Comparison of ENCODE assay signal across 8 cellular contexts in the genomic region with DNA sequence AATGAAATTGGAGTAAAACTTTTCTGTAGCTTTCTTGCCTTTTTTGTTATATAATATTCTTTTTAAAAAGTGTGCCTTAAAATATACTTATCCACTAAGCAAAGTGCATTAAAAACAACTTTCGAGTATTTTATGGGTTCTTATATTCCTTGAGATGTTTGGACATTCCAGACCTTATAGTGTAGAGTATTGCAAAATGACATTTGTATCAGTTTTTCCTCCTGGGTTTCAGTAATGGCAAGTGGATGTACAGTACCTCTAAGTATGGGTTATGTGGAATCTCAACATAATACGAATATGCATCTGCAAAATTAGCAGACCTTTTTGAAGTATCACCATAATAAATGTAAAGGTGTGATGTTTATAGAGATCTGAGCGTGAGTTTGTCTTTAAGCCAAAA. TPM values are rescaled to one million over a fixed set of nuclear protein-coding genes. Genes with fewer than 3 reads are reported as not detected.
DNase-seq lines count a peak whose midpoint lies in the region; ATAC-seq, FAIRE-seq and TF ChIP-seq lines count a peak whose summit lies in the region.

No MANE protein-coding gene starts in this region.

- peak overlapping the region; percentile 79 for H3K4me2 ChIP-seq in keratinocyte (ENCODE audit: control insufficient read depth, extremely low read depth, insufficient read depth, low read depth, low read length)

- H3K9ac ChIP-seq in keratinocyte (ENCODE audit: control insufficient read depth, extremely low read depth, insufficient read depth, low read length) = peak overlapping the region; percentile 95

- H3K36me3 ChIP-seq in keratinocyte (ENCODE audit: control insufficient read depth in 2 of 2, extremely low read depth in 1 of 2, insufficient read depth in 2 of 2, low read length in 2 of 2) (no peaks in the 10 kb centered on the region), suprapubic skin (no peaks in the 10 kb centered on the region)

- H3K9me3 ChIP-seq in keratinocyte (ENCODE audit: control insufficient read depth, low read depth, low read length) (no peaks in the 10 kb centered on the region), suprapubic skin (no peaks in the 10 kb centered on the region)

- H3K27ac ChIP-seq in keratinocyte (ENCODE audit: control insufficient read depth, insufficient read depth, low read length) (peak overlapping the region; percentile 97), suprapubic skin (no peak overlapping the region)

- TF ChIP-seq CTCF in keratinocyte (optimal IDR thresholded peaks at IDR 0.05 in 1 of 3, IDR thresholded peaks at IDR 0.05 in 1 of 3, conservative IDR thresholded peaks at IDR 0.05 in 1 of 3; ENCODE audit: extremely low read depth in 1 of 3, insufficient read depth in 2 of 3, low read length in 3 of 3) (no peak), suprapubic skin (IDR thresholded peaks at IDR 0.05) (no peak)

- ATAC-seq in activated T-helper 17 cell treated with anti-CD3 and anti-CD28 coated beads, Interleukin-2, amount 50 U/mL, for 72 hours (replicated peaks) = no peak
- ATAC-seq in GM21528 (IDR thresholded peaks at IDR 0.05; ENCODE audit: low FRiP score, unreplicated experiment) (no peak), HG03432 (IDR thresholded peaks at IDR 0.05; ENCODE audit: unreplicated experiment) (no peak)

- TF ChIP-seq EP300 in suprapubic skin (IDR thresholded peaks at IDR 0.05) = no peak

- dilution Hi-C loops in keratinocyte (cut with MboI; ENCODE audit: extremely low pct_ligation_motif_present, low sequenced_read_pairs) = no loop called here

- no peaks in the 10 kb centered on the region for H3K9me3 Mint-ChIP-seq in activated CD4-positive, alpha-beta T cell treated with anti-CD3 and anti-CD28 coated beads, Interleukin-2, amount 10 ng/mL, durations not matched to agents 7 days and 5 days
- no peaks in the 10 kb centered on the region for H3K9me3 Mint-ChIP-seq in activated T-helper 17 cell treated with anti-CD3 and anti-CD28 coated beads, Interleukin-2, amount 50 U/mL, for 72 hours

- H3K4me1 ChIP-seq in keratinocyte (ENCODE audit: control insufficient read depth, extremely low read depth, insufficient read depth, low read length) (peaks cover 6% of the 10 kb centered on the region), suprapubic skin (peaks cover 53% of the 10 kb centered on the region)

- H3K27ac Mint-ChIP-seq in activated CD4-positive, alpha-beta T cell treated with anti-CD3 and anti-CD28 coated beads, Interleukin-2, amount 10 ng/mL, durations not matched to agents 7 days and 5 days = no peak overlapping the region
- peak overlapping the region; percentile 95 for H3K27ac Mint-ChIP-seq in activated T-helper 17 cell treated with anti-CD3 and anti-CD28 coated beads, Interleukin-2, amount 50 U/mL, for 72 hours

- peaks cover 76% of the 10 kb centered on the region for H3K79me2 ChIP-seq in keratinocyte (ENCODE audit: control insufficient read depth, insufficient read depth, low read length)

- H3K4me3 ChIP-seq in keratinocyte (ENCODE audit: control insufficient read depth in 2 of 3, extremely low read depth in 1 of 3, insufficient read depth in 2 of 3, low read depth in 1 of 3, low read length in 3 of 3) = peak overlapping the region; percentile 92 to 96 (median 94)
- peak overlapping the region; percentile 92 for H3K4me3 ChIP-seq in suprapubic skin

- no peak for FAIRE-seq in keratinocyte (lab: Jason Lieb, UNC)

- no peaks in the 10 kb centered on the region for H3K27me3 ChIP-seq in keratinocyte (ENCODE audit: control insufficient read depth, extremely low read depth, insufficient read depth, low read length)
- H3K27me3 ChIP-seq in suprapubic skin = no peaks in the 10 kb centered on the region

- no peak for TF ChIP-seq POLR2A in suprapubic skin (IDR thresholded peaks at IDR 0.05)

- peaks cover 52% of the 10 kb centered on the region for H3K36me3 Mint-ChIP-seq in activated CD4-positive, alpha-beta T cell treated with anti-CD3 and anti-CD28 coated beads, Interleukin-2, amount 10 ng/mL, durations not matched to agents 7 days and 5 days (ENCODE audit: low read depth)
- H3K36me3 Mint-ChIP-seq in activated T-helper 17 cell treated with anti-CD3 and anti-CD28 coated beads, Interleukin-2, amount 50 U/mL, for 72 hours (ENCODE audit: low read depth) = peaks cover 47% of the 10 kb centered on the region

- 8% methylated on average over 3 of the region's 3 CpGs for WGBS in suprapubic skin

- peaks cover 3% of the 10 kb centered on the region for H4K20me1 ChIP-seq in keratinocyte (ENCODE audit: control insufficient read depth, extremely low read depth, insufficient read depth, low read length)

- H2AFZ ChIP-seq in keratinocyte (ENCODE audit: control insufficient read depth, low read length) = no peak overlapping the region

- peak overlapping the region; percentile 94 for H3K4me3 Mint-ChIP-seq in activated CD4-positive, alpha-beta T cell treated with anti-CD3 and anti-CD28 coated beads, Interleukin-2, amount 10 ng/mL, durations not matched to agents 7 days and 5 days
- H3K4me3 Mint-ChIP-seq in activated T-helper 17 cell treated with anti-CD3 and anti-CD28 coated beads, Interleukin-2, amount 50 U/mL, for 72 hours = peak overlapping the region; percentile 96

- CTCF ChIA-PET in activated CD4-positive, alpha-beta T cell treated with anti-CD3 and anti-CD28 coated beads, Interleukin-2, amount 10 ng/mL, durations not matched to agents 7 days and 5 days (lab: Charles Lee) = no interaction called here

- DNase-seq in activated CD4-positive, alpha-beta T cell treated with anti-CD3 and anti-CD28 coated beads, Interleukin-2, amount 10 ng/mL, durations not matched to agents 7 days and 5 days = no peak
- DNase-seq in activated CD4-positive, alpha-beta T cell treated with anti-CD3 and anti-CD28 coated beads, Interleukin-2, amount 50 U/mL, for 1 hour = no peak
- DNase-seq in keratinocyte (ENCODE audit: low read depth, low spot score) (no peak), suprapubic skin (ENCODE audit: low spot score in 2 of 2) (no peak), cerebellar nuclear complex (lab: John Stamatoyannopoulos, UW) (no peak)

- peaks cover 57% of the 10 kb centered on the region for H3K4me1 Mint-ChIP-seq in activated CD4-positive, alpha-beta T cell treated with anti-CD3 and anti-CD28 coated beads, Interleukin-2, amount 10 ng/mL, durations not matched to agents 7 days and 5 days
- H3K4me1 Mint-ChIP-seq in activated T-helper 17 cell treated with anti-CD3 and anti-CD28 coated beads, Interleukin-2, amount 50 U/mL, for 72 hours = peaks cover 44% of the 10 kb centered on the region

- no peaks in the 10 kb centered on the region for H3K9me1 ChIP-seq in keratinocyte (ENCODE audit: control insufficient read depth, extremely low read depth, insufficient read depth, low read length)

- POLR2A ChIA-PET in activated CD4-positive, alpha-beta T cell treated with anti-CD3 and anti-CD28 coated beads, Interleukin-2, amount 10 ng/mL, durations not matched to agents 7 days and 5 days (lab: Charles Lee) = no interaction called here

- no peaks in the 10 kb centered on the region for H3K27me3 Mint-ChIP-seq in activated CD4-positive, alpha-beta T cell treated with anti-CD3 and anti-CD28 coated beads, Interleukin-2, amount 10 ng/mL, durations not matched to agents 7 days and 5 days
- H3K27me3 Mint-ChIP-seq in activated T-helper 17 cell treated with anti-CD3 and anti-CD28 coated beads, Interleukin-2, amount 50 U/mL, for 72 hours = no peaks in the 10 kb centered on the region

RNA-seq across cellular contexts. Expression of a gene that starts 2.7 kb away (rescaled TPM):
- total RNA-seq in activated CD4-positive, alpha-beta T cell treated with anti-CD3 and anti-CD28 coated beads, Interleukin-2, amount 10 ng/mL, durations not matched to agents 7 days and 5 days = 10 to 100 TPM; 49.0 to 68.6 TPM
- total RNA-seq in activated T-helper 17 cell treated with anti-CD3 and anti-CD28 coated beads, Interleukin-2, amount 50 U/mL, for 72 hours = 10 to 100 TPM; 41.7 to 42.0 TPM
- 22.0 to 30.7 TPM (median 25.4 TPM) in 3 replicates for polyA plus RNA-seq in keratinocyte
- 28.9 TPM for polyA plus RNA-seq in keratinocyte (2011; ENCODE audit: low read depth)
- polyA plus RNA-seq in keratinocyte (2011; cell fraction: cytosol; rRNA removed) = 11.7 and 23.7 TPM in 2 replicates
- polyA plus RNA-seq in keratinocyte (2011; cell fraction: nucleus; rRNA removed) = 49.2 and 52.8 TPM in 2 replicates
- polyA plus RNA-seq in keratinocyte (2012; ENCODE audit: low replicate concordance) = 20.8 and 23.7 TPM in 2 replicates
- 27.6 to 74.1 TPM (median 50.2 TPM) in 3 replicates for polyA minus RNA-seq in keratinocyte
- 19.4 TPM for polyA minus RNA-seq in keratinocyte (2011; cell fraction: cytosol; rRNA and poly(A)+ RNA removed)
- polyA minus RNA-seq in keratinocyte (2011; cell fraction: nucleus; rRNA and poly(A)+ RNA removed) = 42.1 and 77.6 TPM in 2 replicates
- 100 to 1,000 TPM in 1 of 4 donors, 10 to 100 TPM in 3; 47.1 to 123 (median 75.5) TPM for total RNA-seq in suprapubic skin
